Comparison of ENCODE assay signal across 8 cellular contexts in the genomic region with DNA sequence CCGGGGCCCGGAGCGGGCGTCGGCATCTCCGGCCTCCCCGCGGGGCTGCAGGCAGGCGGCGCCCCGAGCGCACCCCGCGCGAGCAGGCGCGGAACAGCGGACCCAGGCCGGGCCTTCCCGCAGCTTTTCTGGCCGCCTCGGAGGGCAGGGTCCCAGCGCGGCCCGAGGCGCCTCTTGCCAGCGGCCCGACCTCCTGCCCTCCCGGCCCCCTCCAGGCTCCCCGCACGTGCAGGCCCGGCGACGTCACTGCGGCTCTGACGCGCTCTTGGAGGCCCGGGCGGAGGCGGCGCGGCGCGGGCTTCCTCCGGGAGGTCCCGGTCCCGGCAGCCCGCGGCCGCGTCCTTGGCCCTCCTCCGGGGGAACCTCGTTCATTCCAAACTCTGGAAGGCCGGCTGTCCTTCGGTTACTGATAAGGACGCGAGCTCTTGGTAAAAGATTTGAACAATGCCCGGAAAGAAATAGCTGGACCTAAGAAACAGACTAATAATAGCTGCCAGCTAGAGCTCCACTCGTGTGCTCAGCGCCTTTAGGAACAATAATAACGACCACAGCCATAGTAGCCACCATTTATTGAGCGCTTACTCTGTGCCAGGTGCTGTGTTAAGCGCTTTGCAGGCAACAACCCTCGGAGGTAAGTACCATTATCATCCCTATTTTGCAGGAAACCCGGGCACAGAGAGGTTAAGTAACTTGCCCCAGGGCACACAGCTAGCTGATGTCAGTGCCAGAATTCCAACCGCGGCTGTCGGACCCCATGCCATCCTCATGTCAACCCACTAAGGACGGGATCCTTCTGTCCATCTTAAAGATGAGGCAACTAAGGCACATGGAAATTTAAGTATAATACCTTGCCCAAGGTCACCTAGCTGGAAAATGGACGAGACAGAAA. TPM values are rescaled to one million over a fixed set of nuclear protein-coding genes. Genes with fewer than 3 reads are reported as not detected.
DNase-seq lines count a peak whose midpoint lies in the region; ATAC-seq lines count a peak whose summit lies in the region.

No MANE protein-coding gene starts in this region.

- H3K27ac Mint-ChIP-seq in central memory CD8-positive, alpha-beta T cell (ENCODE audit: low read depth): no peak overlapping the region

- H3K4me3 Mint-ChIP-seq in central memory CD8-positive, alpha-beta T cell: peak overlapping the region; percentile 85

- intact Hi-C loops in left colon (cut with DNase I, micrococcal nuclease): loop anchor here in 1 of 2 donors (2.0 kb wide), 1 partner anchor 68 kb away; no protein-coding TSS in a partner anchor

- peaks cover 37% of the 10 kb centered on the region for H3K27me3 Mint-ChIP-seq in central memory CD8-positive, alpha-beta T cell

- peak; percentile 2 for DNase-seq in DMS 273 treated with DMSO at 0.1 percent for 48 hours (lab: John Stamatoyannopoulos, UW)
- DNase-seq in Kasumi-1 (lab: John Stamatoyannopoulos, UW): peak; percentile 44 to 50
- DNase-seq in activated CD4-positive, CD25-positive, alpha-beta regulatory T cell (lab: John Stamatoyannopoulos, UW): peak; percentile 20 to 37 (median 24)
- DNase-seq in central memory CD8-positive, alpha-beta T cell (ENCODE audit: low spot score in 2 of 2): peak; percentile 21 to 24
- DNase-seq in left colon: peak in 1 of 2 donors; percentile 66
- DNase-seq in stimulated activated CD4-positive, alpha-beta T cell treated with anti-CD3 and anti-CD28 coated beads, Interleukin-1b, Interleukin-23, amount 100 ng/mL, for 48 hours: peak; percentile 65
- DNase-seq in GDM1 (lab: John Stamatoyannopoulos, UW): no peak

- H3K36me3 Mint-ChIP-seq in central memory CD8-positive, alpha-beta T cell (ENCODE audit: insufficient read depth): peaks cover 11% of the 10 kb centered on the region

- ATAC-seq in central memory CD8-positive, alpha-beta T cell (replicated peaks; ENCODE audit: extremely low read depth, poor library complexity, severe bottlenecking): peak; percentile 54
- ATAC-seq in left colon: peak; percentile 56
- ATAC-seq in GM18867 (IDR thresholded peaks at IDR 0.05; ENCODE audit: unreplicated experiment): no peak

- H3K9me3 Mint-ChIP-seq in central memory CD8-positive, alpha-beta T cell: no peaks in the 10 kb centered on the region

- peaks cover 21% of the 10 kb centered on the region for H3K4me1 Mint-ChIP-seq in central memory CD8-positive, alpha-beta T cell

RNA-seq across cellular contexts. Expression of gene CREB3L1, which starts 39.1 kb away (rescaled TPM):
- total RNA-seq in left colon: 100 to 1,000 TPM; 118 to 200 TPM
